Comparison of ENCODE assay signal across 8 cellular contexts in the genomic region with DNA sequence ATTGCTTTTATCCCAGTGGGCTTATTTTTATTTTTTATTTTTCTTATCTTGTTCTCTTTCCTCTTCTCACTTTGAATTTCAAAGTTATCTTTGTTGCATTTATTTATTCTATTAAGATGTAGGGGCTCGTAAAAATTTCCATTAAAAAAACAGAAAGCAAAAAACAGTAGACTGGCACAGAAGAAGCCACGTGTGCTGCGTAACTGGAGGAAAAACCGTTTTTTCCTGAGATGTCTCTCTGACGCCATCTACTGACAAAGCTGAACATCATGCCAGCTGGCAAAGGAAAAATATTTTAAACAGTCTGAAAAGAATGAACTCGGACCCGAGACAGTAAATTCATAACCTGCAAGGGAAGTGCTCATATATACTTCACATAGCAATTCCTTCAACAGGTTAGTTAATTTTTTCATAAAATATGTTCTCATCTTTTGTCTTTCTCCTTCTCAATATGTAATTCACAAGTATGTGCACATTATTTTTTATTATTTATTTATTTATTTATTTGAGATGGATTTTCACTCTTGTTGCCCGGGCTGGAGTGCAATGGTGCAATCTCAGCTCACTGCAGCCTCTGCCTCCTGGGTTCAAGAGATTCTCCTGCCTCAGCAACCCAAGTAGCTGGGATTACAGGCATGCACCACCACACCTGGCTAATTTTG. TPM values are rescaled to one million over a fixed set of nuclear protein-coding genes. Genes with fewer than 3 reads are reported as not detected.
DNase-seq lines count a peak whose midpoint lies in the region; ATAC-seq and TF ChIP-seq lines count a peak whose summit lies in the region.

No MANE protein-coding gene starts in this region.

- H3K27me3 Mint-ChIP-seq in CD14-positive monocyte (ENCODE audit: low read depth in 3 of 3) (peaks cover 0 to 2% (median 2%) of the 10 kb centered on the region in 3 donors), memory B cell (no peaks in the 10 kb centered on the region)
- peaks cover 9% of the 10 kb centered on the region for H3K27me3 Mint-ChIP-seq in T-helper 1 cell treated with Interleukin-12 subunit alpha and Interleukin-12 subunit beta and Interleukin-4 antibody, amounts not matched to agents 30 μg/mL and 1 μg/mL, for 36 hours (ENCODE audit: low read depth)

- TF ChIP-seq CTCF in CD14-positive monocyte (IDR thresholded peaks at IDR 0.05) (peak; percentile 88), dorsolateral prefrontal cortex (IDR thresholded peaks at IDR 0.05 in 54 of 56, conservative IDR thresholded peaks at IDR 0.05 in 2 of 56; ENCODE audit: low read depth in 1 of 56, partially characterized antibody in 56 of 56) (peak; percentile 67 to 98 (median 87))

- H3K4me1 Mint-ChIP-seq in CD14-positive monocyte, result peaks cover 5% of the 10 kb centered on the region
- peaks cover 3% of the 10 kb centered on the region for H3K4me1 Mint-ChIP-seq in T-helper 1 cell treated with Interleukin-12 subunit alpha and Interleukin-12 subunit beta and Interleukin-4 antibody, amounts not matched to agents 30 μg/mL and 1 μg/mL, for 36 hours (ENCODE audit: low read depth)
- H3K4me1 Mint-ChIP-seq in memory B cell, result no peaks in the 10 kb centered on the region

- no peak overlapping the region for H3K27ac ChIP-seq in dorsolateral prefrontal cortex

- ATAC-seq in GM18520 (IDR thresholded peaks at IDR 0.05; ENCODE audit: unreplicated experiment), result peak; percentile 47
- ATAC-seq in HG03025 (IDR thresholded peaks at IDR 0.05; ENCODE audit: low FRiP score, unreplicated experiment), result peak; percentile 62
- ATAC-seq in memory B cell (ENCODE audit: low read depth), result peak; percentile 64
- no peak for ATAC-seq in GM18870 (IDR thresholded peaks at IDR 0.05; ENCODE audit: unreplicated experiment)

- peak overlapping the region in 52 of 59 donors; percentile 5 to 57 (median 38) for H3K4me3 ChIP-seq in dorsolateral prefrontal cortex

- H3K27ac Mint-ChIP-seq in CD14-positive monocyte (peak overlapping the region in 1 of 7 donors; percentile 13), memory B cell (no peak overlapping the region)
- no peak overlapping the region for H3K27ac Mint-ChIP-seq in T-helper 1 cell treated with Interleukin-12 subunit alpha and Interleukin-12 subunit beta and Interleukin-4 antibody, amounts not matched to agents 30 μg/mL and 1 μg/mL, for 36 hours

- H3K4me3 Mint-ChIP-seq in CD14-positive monocyte, result peak overlapping the region; percentile 51 to 82
- peak overlapping the region; percentile 75 for H3K4me3 Mint-ChIP-seq in T-helper 1 cell treated with Interleukin-12 subunit alpha and Interleukin-12 subunit beta and Interleukin-4 antibody, amounts not matched to agents 30 μg/mL and 1 μg/mL, for 36 hours
- H3K4me3 Mint-ChIP-seq in memory B cell, result peak overlapping the region; percentile 65

- H3K36me3 Mint-ChIP-seq in CD14-positive monocyte (no peaks in the 10 kb centered on the region), memory B cell (no peaks in the 10 kb centered on the region)
- H3K36me3 Mint-ChIP-seq in T-helper 1 cell treated with Interleukin-12 subunit alpha and Interleukin-12 subunit beta and Interleukin-4 antibody, amounts not matched to agents 30 μg/mL and 1 μg/mL, for 36 hours (ENCODE audit: low read depth), result no peaks in the 10 kb centered on the region

- intact Hi-C loops in CD14-positive monocyte (cut with micrococcal nuclease), result loop anchor here in 1 of 2 donors (5.0 kb wide), 2 partner anchors 64 to 149 kb away; partner anchors contain the start of gene GFM1
- intact Hi-C loops in dorsolateral prefrontal cortex (cut with DNase I), result loop anchor here (2.0 to 5.0 kb wide), 3 partner anchors 59 to 134 kb away; partner anchors contain the start of gene RARRES1 (in 1 of the 2)

- DNase-seq in CD14-positive monocyte (ENCODE audit: low spot score) (peak; percentile 49), NCI-H2029 treated with DMSO at 0.1 percent for 48 hours (lab: John Stamatoyannopoulos, UW) (peak; percentile 40), dorsolateral prefrontal cortex (peak in 1 of 10 donors; percentile 35), memory B cell (ENCODE audit: low spot score in 2 of 2) (peak in 1 of 2 donors; percentile 28)

- no peaks in the 10 kb centered on the region for H3K27me3 ChIP-seq in dorsolateral prefrontal cortex

- peaks cover 4 to 13% (median 10%) of the 10 kb centered on the region in 7 donors for H3K9me3 Mint-ChIP-seq in CD14-positive monocyte
- peaks cover 4% of the 10 kb centered on the region for H3K9me3 Mint-ChIP-seq in T-helper 1 cell treated with Interleukin-12 subunit alpha and Interleukin-12 subunit beta and Interleukin-4 antibody, amounts not matched to agents 30 μg/mL and 1 μg/mL, for 36 hours
- H3K9me3 Mint-ChIP-seq in memory B cell, result peaks cover 2% of the 10 kb centered on the region

RNA-seq across cellular contexts. Expression of gene MFSD1, which starts 10.5 kb away (rescaled TPM):
- 100 to 1,000 TPM; 225 to 262 TPM for polyA plus RNA-seq in CD14-positive monocyte
- total RNA-seq in dorsolateral prefrontal cortex, result 10 to 100 TPM; 28.4 to 59.0 (median 40.3) TPM

RNA-seq across cellular contexts. Expression of gene RARRES1, which starts 59.1 kb away (rescaled TPM):
- not detected for polyA plus RNA-seq in CD14-positive monocyte
- total RNA-seq in dorsolateral prefrontal cortex, result 1 to 10 TPM in 79 of 120 experiments, under 1 TPM in 36, not detected in 5; 0.25 to 8.4 (median 1.5) TPM
